Comparison of ENCODE assay signal across 30 cellular contexts in genomic region chr16:301235-301634, GRCh38. TPM values are rescaled to one million over a fixed set of nuclear protein-coding genes. Genes with fewer than 3 reads are reported as not detected.
"Had no signal": no experiment of that assay in that cellular context is flagged by ENCODE, and none has a peak within 500 bp of the region (broad histone marks: within the 10 kb centered on the region; RNA-seq: fewer than 3 reads in every experiment).

No MANE protein-coding gene starts in this region.

- H3K9me3 ChIP-seq: neutrophil, pancreas, prostate gland, right atrium auricular region, right lobe of liver, sigmoid colon, stomach, thoracic aorta, thyroid gland, tibial nerve, upper lobe of left lung, vagina had no signal

- H3K9me3 Mint-ChIP-seq: naive thymus-derived CD8-positive, alpha-beta T cell; natural killer cell treated with Interleukin-12 subunit alpha and Interleukin-12 subunit beta and Interleukin-15 and Interleukin-18, amount 100 ng/mL, for 72 hours; nephron progenitor cell; neural crest cell; stimulated activated effector memory CD8-positive, alpha-beta T cell treated with anti-CD3 and anti-CD28 coated beads, Interleukin-12 subunit alpha, Interleukin-12 subunit beta, amount 100 ng/mL, for 72 hours; stimulated activated naive B cell treated with anti-CD40 and anti-IgM and Interleukin-4, amounts not matched to agents 10 μg/mL and 1 μg/mL and 100 μg/mL, for 72 hours; stimulated activated naive CD8-positive, alpha-beta T cell treated with anti-CD3 and anti-CD28 coated beads, Interleukin-15, Interleukin-2, amounts not matched to agents 100 ng/mL and 50 ng/mL, for 24 hours had no signal

- H3K27me3 Mint-ChIP-seq: naive thymus-derived CD8-positive, alpha-beta T cell; natural killer cell treated with Interleukin-12 subunit alpha and Interleukin-12 subunit beta and Interleukin-15 and Interleukin-18, amount 100 ng/mL, for 72 hours; stimulated activated naive B cell treated with anti-CD40 and anti-IgM and Interleukin-4, amounts not matched to agents 10 μg/mL and 1 μg/mL and 100 μg/mL, for 72 hours; stimulated activated naive CD8-positive, alpha-beta T cell treated with anti-CD3 and anti-CD28 coated beads, Interleukin-15, Interleukin-2, amounts not matched to agents 100 ng/mL and 50 ng/mL, for 24 hours had no signal

- H3K27ac Mint-ChIP-seq: natural killer cell treated with Interleukin-12 subunit alpha and Interleukin-12 subunit beta and Interleukin-15 and Interleukin-18, amount 100 ng/mL, for 72 hours; nephron progenitor cell; stimulated activated effector memory CD8-positive, alpha-beta T cell treated with anti-CD3 and anti-CD28 coated beads, Interleukin-12 subunit alpha, Interleukin-12 subunit beta, amount 100 ng/mL, for 72 hours; stimulated activated naive CD8-positive, alpha-beta T cell treated with anti-CD3 and anti-CD28 coated beads, Interleukin-15, Interleukin-2, amounts not matched to agents 100 ng/mL and 50 ng/mL, for 24 hours had no signal

- H3K4me1 ChIP-seq: pancreas, prostate gland, right atrium auricular region, right lobe of liver, sigmoid colon, stomach, thyroid gland, tibial nerve, upper lobe of left lung, vagina had no signal

- ATAC-seq: naive thymus-derived CD8-positive, alpha-beta T cell; natural killer cell treated with Interleukin-12 subunit alpha and Interleukin-12 subunit beta and Interleukin-15 and Interleukin-18, amount 100 ng/mL, for 72 hours; pancreas; right lobe of liver; stimulated activated effector memory CD8-positive, alpha-beta T cell treated with anti-CD3 and anti-CD28 coated beads, Interleukin-12 subunit alpha, Interleukin-12 subunit beta, amount 100 ng/mL, for 72 hours; stimulated activated naive B cell treated with anti-CD40 and anti-IgM and Interleukin-4, amounts not matched to agents 10 μg/mL and 1 μg/mL and 100 μg/mL, for 72 hours had no signal

- H3K27ac ChIP-seq: neutrophil, pancreas, prostate gland, right atrium auricular region, right lobe of liver, sigmoid colon, stomach, thoracic aorta, thyroid gland, tibial nerve, upper lobe of left lung, vagina had no signal

- DNase-seq: naive thymus-derived CD8-positive, alpha-beta T cell; nephron progenitor cell; nucleus accumbens; pancreas; retina; right lobe of liver; sigmoid colon; small intestine; stimulated activated CD4-positive, alpha-beta T cell treated with anti-CD3 and anti-CD28 coated beads, Interleukin-15, amount 100 ng/mL, for 24 hours; stimulated activated CD4-positive, alpha-beta T cell treated with anti-CD3 and anti-CD28 coated beads, Interleukin-2, amount 100 ng/mL, for 24 hours; stimulated activated CD4-positive, alpha-beta T cell treated with anti-CD3 and anti-CD28 coated beads, Interleukin-2, amount 100 ng/mL, for 48 hours; stimulated activated CD4-positive, alpha-beta T cell treated with anti-CD3 and anti-CD28 coated beads, Interleukin-4, amount 100 ng/mL, for 24 hours; stimulated activated naive B cell treated with anti-CD40 and anti-IgM and Interleukin-4, amounts not matched to agents 10 μg/mL and 1 μg/mL and 100 μg/mL, for 72 hours; stimulated activated naive CD4-positive, alpha-beta T cell treated with Interleukin-2 at 50 U/mL for 16 hours; stomach; thyroid gland; upper lobe of left lung had no signal

- H3K4me3 Mint-ChIP-seq: naive thymus-derived CD8-positive, alpha-beta T cell; natural killer cell treated with Interleukin-12 subunit alpha and Interleukin-12 subunit beta and Interleukin-15 and Interleukin-18, amount 100 ng/mL, for 72 hours; nephron progenitor cell; neural crest cell; stimulated activated effector memory CD8-positive, alpha-beta T cell treated with anti-CD3 and anti-CD28 coated beads, Interleukin-12 subunit alpha, Interleukin-12 subunit beta, amount 100 ng/mL, for 72 hours; stimulated activated naive B cell treated with anti-CD40 and anti-IgM and Interleukin-4, amounts not matched to agents 10 μg/mL and 1 μg/mL and 100 μg/mL, for 72 hours; stimulated activated naive CD8-positive, alpha-beta T cell treated with anti-CD3 and anti-CD28 coated beads, Interleukin-15, Interleukin-2, amounts not matched to agents 100 ng/mL and 50 ng/mL, for 24 hours had no signal

- H3K36me3 Mint-ChIP-seq: natural killer cell treated with Interleukin-12 subunit alpha and Interleukin-12 subunit beta and Interleukin-15 and Interleukin-18, amount 100 ng/mL, for 72 hours had no signal

- H3K27me3 ChIP-seq: neutrophil, pancreas, right atrium auricular region, right lobe of liver, sigmoid colon, stomach, thyroid gland, tibial nerve, upper lobe of left lung, vagina had no signal

- H3K4me1 Mint-ChIP-seq: neural crest cell had no signal

RNA-seq across cellular contexts. Expression of gene PDIA2, which starts 18.3 kb away (rescaled TPM):
- total RNA-seq: natural killer cell treated with Interleukin-12 subunit alpha and Interleukin-12 subunit beta and Interleukin-15 and Interleukin-18, amount 100 ng/mL, for 72 hours; osteocyte; right lobe of liver; ureter; vagina had no signal

RNA-seq across cellular contexts. Expression of gene ARHGDIG, which starts 20.8 kb away (rescaled TPM):
- total RNA-seq: natural killer cell treated with Interleukin-12 subunit alpha and Interleukin-12 subunit beta and Interleukin-15 and Interleukin-18, amount 100 ng/mL, for 72 hours; right lobe of liver; subcutaneous adipose tissue; thoracic aorta; thyroid gland; tibial nerve; ureter; vagina had no signal

RNA-seq across cellular contexts. Expression of gene RGS11, which starts 25.5 kb away (rescaled TPM):
- total RNA-seq: naive thymus-derived CD8-positive, alpha-beta T cell; natural killer cell treated with Interleukin-12 subunit alpha and Interleukin-12 subunit beta and Interleukin-15 and Interleukin-18, amount 100 ng/mL, for 72 hours had no signal
